Comparison of ENCODE assay signal across 8 cellular contexts in genomic region chr17:29592850-29593545, GRCh38. TPM values are rescaled to one million over a fixed set of nuclear protein-coding genes. Genes with fewer than 3 reads are reported as not detected.
A peak's percentile ranks its signal among the peaks of the same experiment; 100 is the strongest.
DNase-seq lines count a peak whose midpoint lies in the region; ATAC-seq and TF ChIP-seq lines count a peak whose summit lies in the region.

Gene ANKRD13B (plus strand): TSS chr17:29593132. CDS start chr17:29593622, 490 bp downstream.

- no peak within 1 kb of the TSS for H4K12ac ChIP-seq in trophoblast cell (ENCODE audit: low read depth, low read length)

- no peaks in the 10 kb centered on the region for H3K36me3 Mint-ChIP-seq in activated T-helper 1 cell treated with anti-CD3 and anti-CD28 coated beads, Interleukin-12 subunit alpha, Interleukin-12 subunit beta, Interleukin-2, Interleukin-4 antibody, amounts not matched to agents 30 ng/mL and 10 ng/mL and 1 ng/mL, durations not matched to agents 14 hours and 24 hours and 36 hours (ENCODE audit: low read depth)

- TF ChIP-seq CTCF in cardiac muscle cell (IDR thresholded peaks at IDR 0.05; ENCODE audit: low read depth, low read length) = no peak

- H3K79me1 ChIP-seq in trophoblast cell (ENCODE audit: low read length) = peaks cover 7% of the 10 kb centered on the region

- H3K27me3 ChIP-seq in cardiac muscle cell = peaks cover 7% of the 10 kb centered on the region
- H3K27me3 ChIP-seq in trophoblast cell (ENCODE audit: insufficient read depth, low read length) = peaks cover 9% of the 10 kb centered on the region

- no peaks in the 10 kb centered on the region for H3K36me3 ChIP-seq in cardiac muscle cell
- H3K36me3 ChIP-seq in trophoblast cell (ENCODE audit: control insufficient read depth in 1 of 2, insufficient read depth in 2 of 2, low read length in 2 of 2) = no peaks in the 10 kb centered on the region

- no peak within 1 kb of the TSS for H2AK5ac ChIP-seq in trophoblast cell (ENCODE audit: low read length)

- H3K4me1 Mint-ChIP-seq in activated T-helper 1 cell treated with anti-CD3 and anti-CD28 coated beads, Interleukin-12 subunit alpha, Interleukin-12 subunit beta, Interleukin-2, Interleukin-4 antibody, amounts not matched to agents 30 ng/mL and 10 ng/mL and 1 ng/mL, durations not matched to agents 14 hours and 24 hours and 36 hours (ENCODE audit: low read depth) = peaks cover 31% of the 10 kb centered on the region

- no peak within 1 kb of the TSS for H3K4ac ChIP-seq in trophoblast cell (ENCODE audit: low read depth, low read length)

- peak within 1 kb of the TSS; percentile 6 for H2AFZ ChIP-seq in trophoblast cell (ENCODE audit: insufficient read depth, low read length, poor library complexity)

- H3K14ac ChIP-seq in trophoblast cell (ENCODE audit: low read length) = no peak within 1 kb of the TSS

- no peak within 1 kb of the TSS for H4K8ac ChIP-seq in trophoblast cell (ENCODE audit: low read depth, low read length)

- no peak within 1 kb of the TSS for H2BK12ac ChIP-seq in trophoblast cell (ENCODE audit: low read length)

- peak within 1 kb of the TSS; percentile 87 for H3K4me3 Mint-ChIP-seq in activated T-helper 1 cell treated with anti-CD3 and anti-CD28 coated beads, Interleukin-12 subunit alpha, Interleukin-12 subunit beta, Interleukin-2, Interleukin-4 antibody, amounts not matched to agents 30 ng/mL and 10 ng/mL and 1 ng/mL, durations not matched to agents 14 hours and 24 hours and 36 hours

- H3K4me3 ChIP-seq in cardiac muscle cell = peak within 1 kb of the TSS; percentile 57
- H3K4me3 ChIP-seq in trophoblast cell (ENCODE audit: low read depth, low read length) = peak within 1 kb of the TSS; percentile 69

- WGBS in trophoblast cell (ENCODE audit: extremely low coverage, insufficient coverage, insufficient read length) = no CpG with 5 or more reads among the region's 94 CpGs

- no peak within 1 kb of the TSS for H2BK120ac ChIP-seq in trophoblast cell (ENCODE audit: insufficient read depth, low read length, poor library complexity)

- peaks cover 9% of the 10 kb centered on the region for H3K79me2 ChIP-seq in trophoblast cell (ENCODE audit: control insufficient read depth, insufficient read depth, low read length, poor library complexity)

- H3K27ac ChIP-seq in cardiac muscle cell (no peak within 1 kb of the TSS), trophoblast cell (ENCODE audit: low read depth, low read length) (no peak within 1 kb of the TSS)

- H3K9me3 ChIP-seq in cardiac muscle cell (ENCODE audit: low read depth) (no peaks in the 10 kb centered on the region), trophoblast cell (ENCODE audit: insufficient read depth, low read depth, low read length) (no peaks in the 10 kb centered on the region)

- H3K23ac ChIP-seq in trophoblast cell (ENCODE audit: low read length) = no peak within 1 kb of the TSS

- DNase-seq in activated naive CD4-positive, alpha-beta T cell treated with Interleukin-2 at 50 U/mL for 16 hours = peak; percentile 45
- no peak for DNase-seq in activated naive CD4-positive, alpha-beta T cell (lab: John Stamatoyannopoulos, UW)
- DNase-seq in NCI-H345 treated with DMSO at 0.1 percent for 48 hours (lab: John Stamatoyannopoulos, UW; ENCODE audit: unreplicated experiment) (peak; percentile 83), cardiac muscle cell (ENCODE audit: low read depth in 1 of 2, low spot score in 1 of 2) (peak in 1 of 2 donors; percentile 45), trophoblast cell (peak in 1 of 2 donors; percentile 47)
- no peak for DNase-seq in activated T-helper 1 cell treated with anti-CD3 and anti-CD28 coated beads, Interleukin-12 subunit alpha, Interleukin-12 subunit beta, Interleukin-2, Interleukin-4 antibody, amounts not matched to agents 30 ng/mL and 10 ng/mL and 1 ng/mL, durations not matched to agents 14 hours and 24 hours and 36 hours (ENCODE audit: low spot score)

- no peaks in the 10 kb centered on the region for H3K9me3 Mint-ChIP-seq in activated T-helper 1 cell treated with anti-CD3 and anti-CD28 coated beads, Interleukin-12 subunit alpha, Interleukin-12 subunit beta, Interleukin-2, Interleukin-4 antibody, amounts not matched to agents 30 ng/mL and 10 ng/mL and 1 ng/mL, durations not matched to agents 14 hours and 24 hours and 36 hours

- H3K4me2 ChIP-seq in trophoblast cell (ENCODE audit: low read length) = peak within 1 kb of the TSS; percentile 89

- H3K18ac ChIP-seq in trophoblast cell (ENCODE audit: low read length) = no peak within 1 kb of the TSS

- no peak within 1 kb of the TSS for H3K9ac ChIP-seq in trophoblast cell (ENCODE audit: low read length)

- H3K4me1 ChIP-seq in cardiac muscle cell (ENCODE audit: low read depth) = peaks cover 19% of the 10 kb centered on the region
- peaks cover 33 to 36% of the 10 kb centered on the region in 2 experiments for H3K4me1 ChIP-seq in trophoblast cell (ENCODE audit: control insufficient read depth in 1 of 2, insufficient read depth in 2 of 2, low read length in 2 of 2)

- no peak within 1 kb of the TSS for H3K27ac Mint-ChIP-seq in activated T-helper 1 cell treated with anti-CD3 and anti-CD28 coated beads, Interleukin-12 subunit alpha, Interleukin-12 subunit beta, Interleukin-2, Interleukin-4 antibody, amounts not matched to agents 30 ng/mL and 10 ng/mL and 1 ng/mL, durations not matched to agents 14 hours and 24 hours and 36 hours

- no peak within 1 kb of the TSS for H4K91ac ChIP-seq in trophoblast cell (ENCODE audit: low read depth, low read length)

- intact Hi-C loops in activated T-helper 1 cell treated with anti-CD3 and anti-CD28 coated beads, Interleukin-12 subunit alpha, Interleukin-12 subunit beta, Interleukin-2, Interleukin-4 antibody, amounts not matched to agents 30 ng/mL and 10 ng/mL and 1 ng/mL, durations not matched to agents 14 hours and 24 hours and 36 hours (cut with micrococcal nuclease) = no loop called here

- no peaks in the 10 kb centered on the region for H3K27me3 Mint-ChIP-seq in activated T-helper 1 cell treated with anti-CD3 and anti-CD28 coated beads, Interleukin-12 subunit alpha, Interleukin-12 subunit beta, Interleukin-2, Interleukin-4 antibody, amounts not matched to agents 30 ng/mL and 10 ng/mL and 1 ng/mL, durations not matched to agents 14 hours and 24 hours and 36 hours (ENCODE audit: insufficient read depth)

- ATAC-seq in GM19351 (IDR thresholded peaks at IDR 0.05; ENCODE audit: unreplicated experiment) = no peak
- no peak for ATAC-seq in HG02884 (IDR thresholded peaks at IDR 0.05; ENCODE audit: unreplicated experiment)

- no peak within 1 kb of the TSS for H2BK5ac ChIP-seq in trophoblast cell (ENCODE audit: low read depth, low read length, poor library complexity)

RNA-seq across cellular contexts. Expression of gene ANKRD13B, which starts in this region (rescaled TPM):
- total RNA-seq in activated T-helper 1 cell treated with anti-CD3 and anti-CD28 coated beads, Interleukin-12 subunit alpha, Interleukin-12 subunit beta, Interleukin-2, Interleukin-4 antibody, amounts not matched to agents 30 ng/mL and 10 ng/mL and 1 ng/mL, durations not matched to agents 14 hours and 24 hours and 36 hours = 45.8 and 46.2 TPM in 2 replicates
- total RNA-seq in cardiac muscle cell = 7.5 and 12.7 TPM in 2 replicates
- 6.3 and 7.4 TPM in 2 replicates for polyA plus RNA-seq in cardiac muscle cell
- polyA plus RNA-seq in trophoblast cell (2013) = 1.6 and 1.9 TPM in 2 replicates

Comparison
In these comparisons a context has a peak if more than half of its experiments do, and no peak if none do; other contexts are left out.
1. DNase-seq: peak in activated naive CD4-positive, alpha-beta T cell treated with Interleukin-2 at 50 U/mL for 16 hours (single experiment) and NCI-H345 treated with DMSO at 0.1 percent for 48 hours (single experiment); none in activated naive CD4-positive, alpha-beta T cell (0 of 4) and activated T-helper 1 cell treated with anti-CD3 and anti-CD28 coated beads, Interleukin-12 subunit alpha, Interleukin-12 subunit beta, Interleukin-2, Interleukin-4 antibody, amounts not matched to agents 30 ng/mL and 10 ng/mL and 1 ng/mL, durations not matched to agents 14 hours and 24 hours and 36 hours (single experiment).